In genomic region chr12:6791931-6792520, GRCh38 we compare ENCODE assay signal across 12 cellular contexts. TPM values are rescaled to one million over a fixed set of nuclear protein-coding genes. Genes with fewer than 3 reads are reported as not detected.
DNase-seq lines count a peak whose midpoint lies in the region; ATAC-seq and TF ChIP-seq lines count a peak whose summit lies in the region.
"Had no signal": no experiment of that assay in that cellular context is flagged by ENCODE, and none has a peak within 500 bp of the region (broad histone marks: within the 10 kb centered on the region; RNA-seq: fewer than 3 reads in every experiment).

No MANE protein-coding gene starts in this region.

- H3K36me3 Mint-ChIP-seq in progenitor cell of endocrine pancreas (ENCODE audit: insufficient read depth): no peaks in the 10 kb centered on the region
- H3K36me3 Mint-ChIP-seq in activated CD8-positive, alpha-beta memory T cell treated with anti-CD3 and anti-CD28 coated beads, Interleukin-2, amount 10 ng/mL, durations not matched to agents 7 days and 5 days: no peaks in the 10 kb centered on the region

- peak overlapping the region; percentile 26 for H3K27ac Mint-ChIP-seq in progenitor cell of endocrine pancreas
- H3K27ac Mint-ChIP-seq in activated CD8-positive, alpha-beta memory T cell treated with anti-CD3 and anti-CD28 coated beads, Interleukin-2, amount 10 ng/mL, durations not matched to agents 7 days and 5 days: no peak overlapping the region

- H3K27me3 ChIP-seq in DND-41 (ENCODE audit: insufficient read depth, low read length, poor library complexity) (peaks cover 43% of the 10 kb centered on the region), PC-3 (ENCODE audit: low read length) (no peaks in the 10 kb centered on the region)
- H3K27me3 ChIP-seq in effector memory CD4-positive, alpha-beta T cell (replicated peaks; ENCODE audit: control insufficient read depth, insufficient read depth, low read length, poor library complexity, severe bottlenecking): no peaks in the 10 kb centered on the region

- H3K27me3 Mint-ChIP-seq in progenitor cell of endocrine pancreas: peaks cover 31% of the 10 kb centered on the region
- peaks cover 29% of the 10 kb centered on the region for H3K27me3 Mint-ChIP-seq in activated CD8-positive, alpha-beta memory T cell treated with anti-CD3 and anti-CD28 coated beads, Interleukin-2, amount 10 ng/mL, durations not matched to agents 7 days and 5 days

- H2AFZ ChIP-seq in DND-41 (ENCODE audit: low read depth, low read length): 0 out of 2 replicates have a peak overlapping the region, but pooled peaks have one; percentile 14
- 0 out of 2 replicates have a peak overlapping the region, but pooled peaks have one; percentile 34 for H2AFZ ChIP-seq in PC-3 (ENCODE audit: low read length)

- H3K4me1 ChIP-seq in DND-41 (ENCODE audit: insufficient read depth, low read length) (peaks cover 17% of the 10 kb centered on the region), PC-3 (ENCODE audit: insufficient read depth, low read length) (no peaks in the 10 kb centered on the region)
- peaks cover 33% of the 10 kb centered on the region for H3K4me1 ChIP-seq in effector memory CD4-positive, alpha-beta T cell (ENCODE audit: control insufficient read depth, insufficient read depth, low read length, poor library complexity, severe bottlenecking)

- H3K4me3 ChIP-seq in DND-41 (ENCODE audit: low read depth in 1 of 2, low read length in 2 of 2) (no peak overlapping the region), PC-3 (ENCODE audit: low read length) (no peak overlapping the region)
- peak overlapping the region; percentile 73 for H3K4me3 ChIP-seq in effector memory CD4-positive, alpha-beta T cell (ENCODE audit: insufficient read depth, low read depth, low read length, poor library complexity, severe bottlenecking)

- H3K9me2 ChIP-seq in PC-3 (replicated peaks; ENCODE audit: low read length): no peaks in the 10 kb centered on the region

- peaks cover 4% of the 10 kb centered on the region; the same call in 1 of the 2 replicates for H4K20me1 ChIP-seq in DND-41 (ENCODE audit: insufficient read depth, low read length)
- H4K20me1 ChIP-seq in PC-3 (ENCODE audit: low read length): no peaks in the 10 kb centered on the region

- CTCF ChIA-PET in PC-3 (lab: Charles Lee): no interaction called here
- CTCF ChIA-PET in activated CD8-positive, alpha-beta memory T cell treated with anti-CD3 and anti-CD28 coated beads, Interleukin-2, amount 10 ng/mL, durations not matched to agents 7 days and 5 days (lab: Charles Lee): interaction anchor here (1.0 to 2.5 kb wide), 7 partner anchors 12 to 39 kb away, joined by 3 to 11 read pairs (median 6); partner anchors contain the start of genes MLF2 and PTMS

- H3K4me1 Mint-ChIP-seq in progenitor cell of endocrine pancreas (ENCODE audit: low read depth): peaks cover 12% of the 10 kb centered on the region
- peaks cover 23% of the 10 kb centered on the region for H3K4me1 Mint-ChIP-seq in activated CD8-positive, alpha-beta memory T cell treated with anti-CD3 and anti-CD28 coated beads, Interleukin-2, amount 10 ng/mL, durations not matched to agents 7 days and 5 days

- H3F3A ChIP-seq in PC-3 (ENCODE audit: low read length, unreplicated experiment): no peaks in the 10 kb centered on the region

- no peaks in the 10 kb centered on the region for H3K79me2 ChIP-seq in DND-41 (ENCODE audit: insufficient read depth, low read length)
- no peaks in the 10 kb centered on the region for H3K79me2 ChIP-seq in PC-3 (ENCODE audit: low read length)

- BruUV-seq in PC-3 (replicated peaks; lab: Mats Ljungman, UMichigan): no TSS peak

- H3K9ac ChIP-seq in DND-41 (ENCODE audit: low read depth, low read length) (no peak overlapping the region), PC-3 (ENCODE audit: low read length) (no peak overlapping the region)

- H3K9me3 Mint-ChIP-seq in progenitor cell of endocrine pancreas (ENCODE audit: low read depth): no peaks in the 10 kb centered on the region
- no peaks in the 10 kb centered on the region for H3K9me3 Mint-ChIP-seq in activated CD8-positive, alpha-beta memory T cell treated with anti-CD3 and anti-CD28 coated beads, Interleukin-2, amount 10 ng/mL, durations not matched to agents 7 days and 5 days (ENCODE audit: low read depth)

- TF ChIP-seq CTCF in DND-41 (IDR thresholded peaks at IDR 0.05; ENCODE audit: borderline replicate concordance, extremely low read depth, low read length, poor library complexity, severe bottlenecking) (no peak), PC-3 (conservative IDR thresholded peaks at IDR 0.05; ENCODE audit: low read depth, low read length) (no peak), progenitor cell of endocrine pancreas (IDR thresholded peaks at IDR 0.05; ENCODE audit: unreplicated experiment) (no peak)

- no peak overlapping the region for H3K4me3 Mint-ChIP-seq in progenitor cell of endocrine pancreas (ENCODE audit: low read depth)
- no peak overlapping the region for H3K4me3 Mint-ChIP-seq in activated CD8-positive, alpha-beta memory T cell treated with anti-CD3 and anti-CD28 coated beads, Interleukin-2, amount 10 ng/mL, durations not matched to agents 7 days and 5 days

- intact Hi-C loops in PC-3 (cut with micrococcal nuclease): no loop called here

- peak; percentile 60 for DNase-seq in DND-41
- no peak for DNase-seq in PC-3
- peak in 1 of 3 donors; percentile 21 for DNase-seq in effector memory CD4-positive, alpha-beta T cell
- no peak for DNase-seq in progenitor cell of endocrine pancreas (ENCODE audit: low spot score, unreplicated experiment)
- DNase-seq in activated CD8-positive, alpha-beta memory T cell treated with anti-CD3 and anti-CD28 coated beads, Interleukin-2, amount 10 ng/mL, durations not matched to agents 7 days and 5 days: no peak
- DNase-seq in activated CD8-positive, alpha-beta memory T cell treated with anti-CD3 and anti-CD28 coated beads, Interleukin-2, amount 50 U/mL, for 48 hours: no peak
- DNase-seq in C1 segment of cervical spinal cord (lab: John Stamatoyannopoulos, UW): no peak
- DNase-seq: activated gamma-delta T cell; stimulated activated CD4-positive, alpha-beta T cell treated with anti-CD3 and anti-CD28 coated beads, Interleukin-4, amount 100 ng/mL, for 1 hour; SW 1271 had no signal

- ATAC-seq in DND-41 (ENCODE audit: insufficient read depth, low read depth): peak; percentile 72
- no peak for ATAC-seq in PC-3
- ATAC-seq in HG03280 (IDR thresholded peaks at IDR 0.05; ENCODE audit: unreplicated experiment): no peak
- ATAC-seq in activated CD8-positive, alpha-beta memory T cell treated with anti-CD3 and anti-CD28 coated beads, Interleukin-2, amount 10 ng/mL, durations not matched to agents 7 days and 5 days: no peak

- no peak overlapping the region for H3K27ac ChIP-seq in DND-41 (ENCODE audit: low read length)
- H3K27ac ChIP-seq in PC-3 (ENCODE audit: low read length): no peak overlapping the region
- H3K27ac ChIP-seq in effector memory CD4-positive, alpha-beta T cell (ENCODE audit: insufficient read depth, low read length, poor library complexity, severe bottlenecking): peak overlapping the region; percentile 80

- POLR2A ChIA-PET in PC-3 (lab: Charles Lee; ENCODE audit: unreplicated experiment): no interaction called here

- H3K4me2 ChIP-seq in DND-41 (ENCODE audit: insufficient read depth, low read length) (no peak overlapping the region), PC-3 (ENCODE audit: low read length) (no peak overlapping the region)

- no peaks in the 10 kb centered on the region for H3K36me3 ChIP-seq in DND-41 (ENCODE audit: insufficient read depth, low read length)
- no peaks in the 10 kb centered on the region for H3K36me3 ChIP-seq in PC-3 (ENCODE audit: low read depth, low read length)
- H3K36me3 ChIP-seq in effector memory CD4-positive, alpha-beta T cell (ENCODE audit: control insufficient read depth, insufficient read depth, low read length): peaks cover 22% of the 10 kb centered on the region

- H3K9me3 ChIP-seq in DND-41 (ENCODE audit: insufficient read depth, low read length, severe bottlenecking) (no peaks in the 10 kb centered on the region), PC-3 (ENCODE audit: low read length) (no peaks in the 10 kb centered on the region)
- H3K9me3 ChIP-seq in effector memory CD4-positive, alpha-beta T cell (ENCODE audit: control insufficient read depth, low read length): no peaks in the 10 kb centered on the region

RNA-seq across cellular contexts. Expression of gene CD4, which starts 2.7 kb away (rescaled TPM):
- total RNA-seq in PC-3 (2014; rRNA removed): 0.23 TPM in 1 of 2 replicates, not detected in the other
- 1.5 and 2.1 TPM in 2 replicates for total RNA-seq in progenitor cell of endocrine pancreas
- 1 to 10 TPM in 1 of 2 experiments, under 1 TPM in 1; 0.82 to 1.8 TPM for total RNA-seq in activated CD8-positive, alpha-beta memory T cell treated with anti-CD3 and anti-CD28 coated beads, Interleukin-2, amount 10 ng/mL, durations not matched to agents 7 days and 5 days

RNA-seq across cellular contexts. Expression of gene LAG3, which starts 19.7 kb away (rescaled TPM):
- total RNA-seq in PC-3 (2014; rRNA removed): 0.40 and 0.58 TPM in 2 replicates
- total RNA-seq in progenitor cell of endocrine pancreas: 2.2 and 2.5 TPM in 2 replicates
- total RNA-seq in activated CD8-positive, alpha-beta memory T cell treated with anti-CD3 and anti-CD28 coated beads, Interleukin-2, amount 10 ng/mL, durations not matched to agents 7 days and 5 days: 100 to 1,000 TPM; 320 to 420 TPM
- total RNA-seq: epithelial cell of proximal tubule had no signal

RNA-seq across cellular contexts. Expression of gene PTMS, which starts 25.9 kb away (rescaled TPM):
- total RNA-seq in PC-3 (2014; rRNA removed) (46.4 and 84.7 TPM in 2 replicates), progenitor cell of endocrine pancreas (414 and 480 TPM in 2 replicates)
- total RNA-seq in activated CD8-positive, alpha-beta memory T cell treated with anti-CD3 and anti-CD28 coated beads, Interleukin-2, amount 10 ng/mL, durations not matched to agents 7 days and 5 days: 100 to 1,000 TPM; 131 to 142 TPM

RNA-seq across cellular contexts. Expression of gene GPR162, which starts 29.6 kb away (rescaled TPM):
- total RNA-seq in PC-3 (2014; rRNA removed) (not detected in 2 replicates), progenitor cell of endocrine pancreas (5.5 and 6.3 TPM in 2 replicates)
- under 1 TPM in 1 of 2 experiments, not detected in 1; 0.82 TPM for total RNA-seq in activated CD8-positive, alpha-beta memory T cell treated with anti-CD3 and anti-CD28 coated beads, Interleukin-2, amount 10 ng/mL, durations not matched to agents 7 days and 5 days

RNA-seq across cellular contexts. Expression of gene P3H3, which starts 36.2 kb away (rescaled TPM):
- total RNA-seq in PC-3 (2014; rRNA removed): 9.3 and 24.4 TPM in 2 replicates
- total RNA-seq in progenitor cell of endocrine pancreas: 30.6 TPM in 2 replicates
- total RNA-seq in activated CD8-positive, alpha-beta memory T cell treated with anti-CD3 and anti-CD28 coated beads, Interleukin-2, amount 10 ng/mL, durations not matched to agents 7 days and 5 days: under 1 TPM; 0.23 to 0.99 TPM

Comparison
In these comparisons a context has a peak if more than half of its experiments do, and no peak if none do; other contexts are left out.
1. RNA of gene LAG3, which starts 19.7 kb away (total RNA-seq): 320 to 420 TPM in activated CD8-positive, alpha-beta memory T cell treated with anti-CD3 and anti-CD28 coated beads, Interleukin-2, amount 10 ng/mL, durations not matched to agents 7 days and 5 days; 2.2 to 2.5 TPM in progenitor cell of endocrine pancreas and 0.40 to 0.58 TPM in PC-3; every median in the first group is over 10 times any median in the second.